ENCODE assay signal across 8 cellular contexts in genomic region chr17:57009737-57010445, GRCh38. TPM values are rescaled to one million over a fixed set of nuclear protein-coding genes. Genes with fewer than 3 reads are reported as not detected.
DNase-seq lines count a peak whose midpoint lies in the region; ATAC-seq and TF ChIP-seq lines count a peak whose summit lies in the region.

No MANE protein-coding gene starts in this region.

- DNase-seq in COR-L47 (lab: John Stamatoyannopoulos, UW) (peak; percentile 29), NCI-H1092 (lab: John Stamatoyannopoulos, UW) (peak; percentile 12), SW 1271 (lab: John Stamatoyannopoulos, UW) (peak; percentile 1 to 21), amniotic epithelial cell (ENCODE audit: low read depth) (peak; percentile 52), hypothalamus (lab: John Stamatoyannopoulos, UW) (peak in 26 of 51 donors; percentile 2 to 45 (median 15)), spleen (peak; percentile 77)

- H3K36me3 ChIP-seq in spleen = peaks cover 0 to 31% (median 12%) of the 10 kb centered on the region in 6 donors

- H3K27ac ChIP-seq in spleen = no peak overlapping the region

- H3K9me3 ChIP-seq in spleen = no peaks in the 10 kb centered on the region

- ATAC-seq in GM21576 (IDR thresholded peaks at IDR 0.05; ENCODE audit: unreplicated experiment) (peak; percentile 52), HG03571 (IDR thresholded peaks at IDR 0.05; ENCODE audit: unreplicated experiment) (no peak)

- H3K4me3 ChIP-seq in spleen = peak overlapping the region in 1 of 8 donors; percentile 47

- no peaks in the 10 kb centered on the region for H3K27me3 ChIP-seq in spleen (replicated peaks in 1 of 7)

- no peak for TF ChIP-seq POLR2A in spleen (IDR thresholded peaks at IDR 0.05)

- peaks cover 3 to 26% (median 20%) of the 10 kb centered on the region in 6 donors for H3K4me1 ChIP-seq in spleen

- intact Hi-C loops in spleen (cut with DNase I; ENCODE audit: low total_unique reads) = no loop called here

- WGBS in spleen, 5 donors = 21 to 26% (median 23%) methylated on average over 7 of the region's 7 CpGs

- peak; percentile 48 to 83 (median 76) for TF ChIP-seq CTCF in spleen (IDR thresholded peaks at IDR 0.05 in 8 of 11, conservative IDR thresholded peaks at IDR 0.05 in 3 of 11)

RNA-seq across cellular contexts. Expression of gene SCPEP1, which starts 32.0 kb away (rescaled TPM):
- total RNA-seq in spleen = 100 to 1,000 TPM in 4 of 7 donors, 10 to 100 TPM in 3; 74.4 to 127 (median 100) TPM
- polyA plus RNA-seq in spleen = 10 to 100 TPM; 75.1 to 95.4 (median 88.5) TPM

RNA-seq across cellular contexts. Expression of gene COIL, which starts 49.0 kb away (rescaled TPM):
- total RNA-seq in spleen = 10 to 100 TPM; 11.9 to 22.7 (median 15.2) TPM
- 10 to 100 TPM; 10.0 to 12.6 (median 10.8) TPM for polyA plus RNA-seq in spleen

Comparison
In these comparisons a context has a peak if more than half of its experiments do, and no peak if none do; other contexts are left out.
1. DNase-seq: peak in every context shown above with its lines; median percentile 77 in spleen; 52 in amniotic epithelial cell; 29 in COR-L47; 15 in hypothalamus; 12 in NCI-H1092; 11 in SW 1271.